Comparison of ENCODE assay signal across 22 cellular contexts in the genomic region with DNA sequence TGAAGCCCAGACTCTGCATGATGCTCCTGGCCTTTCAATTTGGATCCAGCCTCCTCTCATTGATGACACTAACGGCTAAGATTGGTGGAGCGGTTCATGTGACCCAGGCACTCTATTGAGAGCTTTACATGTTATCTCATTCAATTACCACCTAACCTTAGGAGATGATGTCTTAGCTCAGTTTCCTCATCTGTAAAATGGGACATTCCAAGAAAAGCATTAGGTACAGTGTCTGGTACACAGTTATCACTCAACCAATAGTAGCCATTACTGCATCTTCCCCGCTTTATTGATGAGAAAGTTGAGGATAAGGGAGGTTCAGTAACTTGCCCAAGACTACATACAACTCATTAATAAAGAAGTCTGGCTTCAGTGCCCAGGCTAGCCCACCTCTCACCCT. TPM values are rescaled to one million over a fixed set of nuclear protein-coding genes. Genes with fewer than 3 reads are reported as not detected.
DNase-seq lines count a peak whose midpoint lies in the region; ATAC-seq and TF ChIP-seq lines count a peak whose summit lies in the region.
"Had no signal": no experiment of that assay in that cellular context is flagged by ENCODE, and none has a peak within 500 bp of the region (broad histone marks: within the 10 kb centered on the region; RNA-seq: fewer than 3 reads in every experiment).

No MANE protein-coding gene starts in this region.

- H3K27ac ChIP-seq in right atrium auricular region (peak overlapping the region; percentile 29 to 55), ascending aorta (peak overlapping the region; percentile 93 to 98), coronary artery (peak overlapping the region; percentile 78 to 90)
- no peak overlapping the region for H3K27ac ChIP-seq in CD8-positive, alpha-beta T cell (ENCODE audit: low read depth, low read length)
- H3K27ac ChIP-seq: BLaER1, C4-2B had no signal

- no peak overlapping the region for H3K27ac Mint-ChIP-seq in CD8-positive, alpha-beta T cell
- H3K27ac Mint-ChIP-seq: B cell; CD4-positive, CD25-positive, alpha-beta regulatory T cell; GM23338; H9 had no signal

- POLR2A ChIA-PET in CD8-positive, alpha-beta T cell (lab: Charles Lee) = no interaction called here

- H3K4me1 Mint-ChIP-seq in CD8-positive, alpha-beta T cell (ENCODE audit: low read depth) = no peaks in the 10 kb centered on the region
- H3K4me1 Mint-ChIP-seq: B cell; CD8-positive, alpha-beta memory T cell; GM23338; H9 had no signal

- peaks cover 17% of the 10 kb centered on the region for H3K27me3 Mint-ChIP-seq in CD8-positive, alpha-beta T cell (ENCODE audit: low read depth)

- DNase-seq in right atrium auricular region (ENCODE audit: low spot score) (no peak), left ventricle myocardium superior (no peak), ascending aorta (ENCODE audit: low spot score in 2 of 2) (no peak), coronary artery (ENCODE audit: low spot score) (no peak)
- DNase-seq in CD8-positive, alpha-beta T cell = no peak
- DNase-seq: CD4-positive, CD25-positive, alpha-beta regulatory T cell; CD8-positive, alpha-beta memory T cell; DMS53; DMS79 treated with DMSO at 0.1 percent for 48 hours; GF-D8; H9 had no signal

- no peaks in the 10 kb centered on the region for H3K9me3 Mint-ChIP-seq in CD8-positive, alpha-beta T cell
- H3K9me3 Mint-ChIP-seq: CD4-positive, CD25-positive, alpha-beta regulatory T cell; CD8-positive, alpha-beta memory T cell; H9 had no signal

- H3K27me3 ChIP-seq in right atrium auricular region (no peaks in the 10 kb centered on the region), ascending aorta (no peaks in the 10 kb centered on the region)
- H3K27me3 ChIP-seq in CD8-positive, alpha-beta T cell (ENCODE audit: insufficient read depth, low read length) = no peaks in the 10 kb centered on the region
- H3K27me3 ChIP-seq: BLaER1 had no signal

- intact Hi-C loops in left ventricle myocardium superior (cut with micrococcal nuclease) = no loop called here
- intact Hi-C loops in ascending aorta (cut with DNase I) = no loop called here
- intact Hi-C loops in CD8-positive, alpha-beta T cell (cut with DNase I, micrococcal nuclease) = no loop called here

- H3K4me1 ChIP-seq in right atrium auricular region (peaks cover 0 to 49% of the 10 kb centered on the region in 2 donors), ascending aorta (peaks cover 30 to 47% of the 10 kb centered on the region in 2 donors)
- no peaks in the 10 kb centered on the region for H3K4me1 ChIP-seq in CD8-positive, alpha-beta T cell (ENCODE audit: insufficient read depth, low read length)

- no peak for TF ChIP-seq CTCF in right atrium auricular region (IDR thresholded peaks at IDR 0.05)
- TF ChIP-seq CTCF in ascending aorta (IDR thresholded peaks at IDR 0.05) = no peak
- TF ChIP-seq CTCF in coronary artery (IDR thresholded peaks at IDR 0.05) = no peak
- TF ChIP-seq CTCF in CD8-positive, alpha-beta T cell (IDR thresholded peaks at IDR 0.05) = no peak

- H3K4me3 Mint-ChIP-seq in CD8-positive, alpha-beta T cell = no peak overlapping the region
- H3K4me3 Mint-ChIP-seq: B cell; CD4-positive, CD25-positive, alpha-beta regulatory T cell; CD8-positive, alpha-beta memory T cell; GM23338; H9 had no signal

- H3K9me3 ChIP-seq in right atrium auricular region (no peaks in the 10 kb centered on the region), ascending aorta (no peaks in the 10 kb centered on the region)
- no peaks in the 10 kb centered on the region for H3K9me3 ChIP-seq in CD8-positive, alpha-beta T cell (ENCODE audit: low read length)
- H3K9me3 ChIP-seq: BLaER1 had no signal

- ATAC-seq in left ventricle myocardium superior (no peak), HG03039 (IDR thresholded peaks at IDR 0.05; ENCODE audit: unreplicated experiment) (no peak)
- ATAC-seq in CD8-positive, alpha-beta T cell = no peak
- ATAC-seq: GM23338, HCT116 had no signal

- no peaks in the 10 kb centered on the region for H3K36me3 Mint-ChIP-seq in CD8-positive, alpha-beta T cell
- H3K36me3 Mint-ChIP-seq: CD4-positive, CD25-positive, alpha-beta regulatory T cell had no signal

- peaks cover 12% of the 10 kb centered on the region for H3K36me3 ChIP-seq in right atrium auricular region
- H3K36me3 ChIP-seq in ascending aorta = peaks cover 10 to 14% of the 10 kb centered on the region in 2 donors
- no peaks in the 10 kb centered on the region for H3K36me3 ChIP-seq in CD8-positive, alpha-beta T cell (ENCODE audit: insufficient read depth, low read length)

- CTCF ChIA-PET in CD8-positive, alpha-beta T cell (lab: Charles Lee) = interaction anchor here (1.9 kb wide), 1 partner anchor 16 kb away, joined by 7 read pairs; no protein-coding TSS in a partner anchor

- H3K4me3 ChIP-seq in right atrium auricular region = no peak overlapping the region
- no peak overlapping the region for H3K4me3 ChIP-seq in ascending aorta
- H3K4me3 ChIP-seq in coronary artery = no peak overlapping the region
- no peak overlapping the region for H3K4me3 ChIP-seq in CD8-positive, alpha-beta T cell (ENCODE audit: low read depth, low read length)
- H3K4me3 ChIP-seq: BLaER1, GM23338 had no signal

RNA-seq across cellular contexts. Expression of a gene that starts 17.0 kb away (rescaled TPM):
- 10 to 100 TPM; 28.1 to 35.4 TPM for total RNA-seq in right atrium auricular region
- 15.0 TPM for total RNA-seq in left ventricle myocardium superior
- 34.0 TPM for total RNA-seq in ascending aorta
- not detected for total RNA-seq in CD8-positive, alpha-beta T cell
- total RNA-seq: A172, Daoy, H4 had no signal

RNA-seq across cellular contexts. Expression of a gene that starts 45.8 kb away (rescaled TPM):
- 100 to 1,000 TPM; 199 to 219 TPM for total RNA-seq in right atrium auricular region
- total RNA-seq in left ventricle myocardium superior = 246 TPM
- total RNA-seq in ascending aorta = 175 TPM
- total RNA-seq in CD8-positive, alpha-beta T cell = 100 to 1,000 TPM; 418 to 455 TPM

RNA-seq across cellular contexts. Expression of a gene that starts 49.5 kb away (rescaled TPM):
- 10 to 100 TPM in 1 of 2 donors, 1 to 10 TPM in 1; 4.6 to 24.6 TPM for total RNA-seq in right atrium auricular region
- total RNA-seq in left ventricle myocardium superior = 39.6 TPM
- total RNA-seq in ascending aorta = not detected
- under 1 TPM; 0.31 to 0.68 TPM for total RNA-seq in CD8-positive, alpha-beta T cell
- total RNA-seq: A172; A673; B cell; CD8-positive, alpha-beta memory T cell; Daoy; G401; GM23338; H9 had no signal

Comparison
In these comparisons a context has a peak if more than half of its experiments do, and no peak if none do; other contexts are left out.
1. RNA of a gene that starts 17.0 kb away (total RNA-seq): 28.1 to 35.4 TPM in right atrium auricular region, 34.0 TPM in ascending aorta (single experiment) and 15.0 TPM in left ventricle myocardium superior (single experiment); not detected in CD8-positive, alpha-beta T cell; every median in the first group is over 10 times any median in the second.